In genomic region chr11:29781268-29781667, GRCh38 we compare ENCODE assay signal across 30 cellular contexts.
DNase-seq lines count a peak whose midpoint lies in the region; ATAC-seq and TF ChIP-seq lines count a peak whose summit lies in the region.
"Had no signal": no experiment of that assay in that cellular context is flagged by ENCODE, and none has a peak within 500 bp of the region (broad histone marks: within the 10 kb centered on the region; RNA-seq: fewer than 3 reads in every experiment).

No MANE protein-coding gene starts in this region.

- H3K27me3 ChIP-seq in CD4-positive, alpha-beta memory T cell (ENCODE audit: insufficient read depth, low read length): no peaks in the 10 kb centered on the region
- H3K27me3 ChIP-seq: pancreas, right lobe of liver, SJCRH30 had no signal

- H3K9me3 ChIP-seq in CD4-positive, alpha-beta memory T cell (ENCODE audit: control insufficient read depth in 1 of 2, low read length in 2 of 2): no peaks in the 10 kb centered on the region
- H3K9me3 ChIP-seq: pancreas, right lobe of liver, SJCRH30 had no signal

- H3K9me3 Mint-ChIP-seq in nephron progenitor cell (no peaks in the 10 kb centered on the region), type B pancreatic cell (no peaks in the 10 kb centered on the region)
- peaks cover 2 to 9% (median 4%) of the 10 kb centered on the region in 8 donors for H3K9me3 Mint-ChIP-seq in CD4-positive, alpha-beta memory T cell

- H3K27me3 Mint-ChIP-seq in nephron progenitor cell (ENCODE audit: low read depth, poor library complexity) (no peaks in the 10 kb centered on the region), type B pancreatic cell (no peaks in the 10 kb centered on the region)
- H3K27me3 Mint-ChIP-seq in CD4-positive, alpha-beta memory T cell: no peaks in the 10 kb centered on the region
- H3K27me3 Mint-ChIP-seq: activated naive CD4-positive, alpha-beta T cell treated with anti-CD3 and anti-CD28 coated beads, Interleukin-2, amount 10 ng/mL, durations not matched to agents 7 days and 5 days; naive B cell had no signal

- DNase-seq in NCI-H226 (peak; percentile 80), Right ventricle myocardium superior (peak; percentile 66), nephron progenitor cell (no peak), type B pancreatic cell (ENCODE audit: extremely low spot score, unreplicated experiment) (no peak)
- DNase-seq in CD4-positive, alpha-beta memory T cell: no peak
- DNase-seq in stimulated activated CD4-positive, alpha-beta T cell treated with anti-CD3 and anti-CD28 coated beads, Interleukin-4, amount 100 ng/mL, for 24 hours: no peak
- DNase-seq: activated CD4-positive, alpha-beta T cell treated with anti-CD3 and anti-CD28 coated beads, Interleukin-2, amount 50 U/mL, for 48 hours; activated CD4-positive, CD25-positive, alpha-beta regulatory T cell; activated CD8-positive, alpha-beta memory T cell treated with anti-CD3 and anti-CD28 coated beads, Interleukin-2, amount 50 U/mL, for 4 hours; activated naive CD4-positive, alpha-beta T cell treated with anti-CD3 and anti-CD28 coated beads, Interleukin-2, amount 10 ng/mL, durations not matched to agents 7 days and 5 days; DMS 273 treated with DMSO at 0.1 percent for 48 hours; effector CD4-positive, alpha-beta T cell; EL; foreskin fibroblast; GOT3; hippocampal formation; mesendoderm; naive B cell; NCI-H187 treated with DMSO at 0.1 percent for 48 hours; NCI-H526 treated with DMSO at 0.1 percent for 48 hours; right lobe of liver; SJCRH30; stimulated activated CD4-positive, alpha-beta T cell treated with anti-CD3 and anti-CD28 coated beads, Interleukin-12 subunit alpha, Interleukin-12 subunit beta, amount 100 ng/mL, for 4 hours; stimulated activated CD4-positive, alpha-beta T cell treated with anti-CD3 and anti-CD28 coated beads, Interleukin-4, amount 100 ng/mL, for 1 hour; substantia nigra had no signal

- TF ChIP-seq CTCF in nephron progenitor cell (IDR thresholded peaks at IDR 0.05) (no peak), type B pancreatic cell (conservative IDR thresholded peaks at IDR 0.05) (no peak)

- POLR2A ChIA-PET in CD4-positive, alpha-beta memory T cell (lab: Charles Lee; ENCODE audit: partially characterized antibody): no interaction called here

- H3K4me1 ChIP-seq in CD4-positive, alpha-beta memory T cell (ENCODE audit: insufficient read depth, low read length): no peaks in the 10 kb centered on the region
- H3K4me1 ChIP-seq: pancreas, right lobe of liver, SJCRH30 had no signal

- no peak overlapping the region for H3K4me3 Mint-ChIP-seq in nephron progenitor cell
- H3K4me3 Mint-ChIP-seq in type B pancreatic cell: no peak overlapping the region
- H3K4me3 Mint-ChIP-seq in CD4-positive, alpha-beta memory T cell: no peak overlapping the region
- H3K4me3 Mint-ChIP-seq: activated naive CD4-positive, alpha-beta T cell treated with anti-CD3 and anti-CD28 coated beads, Interleukin-2, amount 10 ng/mL, durations not matched to agents 7 days and 5 days; activated T-helper 1 cell treated with anti-CD3 and anti-CD28 coated beads, Interleukin-12 subunit alpha, Interleukin-12 subunit beta, Interleukin-2, Interleukin-4 antibody, amounts not matched to agents 30 ng/mL and 10 ng/mL and 1 ng/mL, durations not matched to agents 14 hours and 24 hours and 36 hours; naive B cell; stimulated activated effector memory CD8-positive, alpha-beta T cell treated with anti-CD3 and anti-CD28 coated beads, Interleukin-12 subunit alpha, Interleukin-12 subunit beta, amount 100 ng/mL, for 72 hours had no signal

- CTCF ChIA-PET in CD4-positive, alpha-beta memory T cell (lab: Charles Lee; ENCODE audit: partially characterized antibody): no interaction called here

- H3K27ac Mint-ChIP-seq in nephron progenitor cell (peak overlapping the region; percentile 53), type B pancreatic cell (peak overlapping the region; percentile 61)
- H3K27ac Mint-ChIP-seq in CD4-positive, alpha-beta memory T cell: no peak overlapping the region
- H3K27ac Mint-ChIP-seq: activated naive CD4-positive, alpha-beta T cell treated with anti-CD3 and anti-CD28 coated beads, Interleukin-2, amount 10 ng/mL, durations not matched to agents 7 days and 5 days; activated T-helper 1 cell treated with anti-CD3 and anti-CD28 coated beads, Interleukin-12 subunit alpha, Interleukin-12 subunit beta, Interleukin-2, Interleukin-4 antibody, amounts not matched to agents 30 ng/mL and 10 ng/mL and 1 ng/mL, durations not matched to agents 14 hours and 24 hours and 36 hours; naive B cell; stimulated activated effector memory CD8-positive, alpha-beta T cell treated with anti-CD3 and anti-CD28 coated beads, Interleukin-12 subunit alpha, Interleukin-12 subunit beta, amount 100 ng/mL, for 72 hours had no signal

- no peak overlapping the region for H3K27ac ChIP-seq in CD4-positive, alpha-beta memory T cell (ENCODE audit: low read depth, low read length)
- H3K27ac ChIP-seq: pancreas, right lobe of liver, SJCRH30 had no signal

- peaks cover 6% of the 10 kb centered on the region for H3K4me1 Mint-ChIP-seq in nephron progenitor cell
- H3K4me1 Mint-ChIP-seq in type B pancreatic cell (ENCODE audit: unreplicated experiment): peaks cover 10% of the 10 kb centered on the region
- no peaks in the 10 kb centered on the region for H3K4me1 Mint-ChIP-seq in CD4-positive, alpha-beta memory T cell
- H3K4me1 Mint-ChIP-seq: activated naive CD4-positive, alpha-beta T cell treated with anti-CD3 and anti-CD28 coated beads, Interleukin-2, amount 10 ng/mL, durations not matched to agents 7 days and 5 days; naive B cell; stimulated activated effector memory CD8-positive, alpha-beta T cell treated with anti-CD3 and anti-CD28 coated beads, Interleukin-12 subunit alpha, Interleukin-12 subunit beta, amount 100 ng/mL, for 72 hours had no signal

- ATAC-seq in Right ventricle myocardium superior (ENCODE audit: poor library complexity) (peak; percentile 90), HG03196 (IDR thresholded peaks at IDR 0.05; ENCODE audit: unreplicated experiment) (no peak)
- ATAC-seq: Panc1; pancreas; right lobe of liver; stimulated activated effector memory CD8-positive, alpha-beta T cell treated with anti-CD3 and anti-CD28 coated beads, Interleukin-12 subunit alpha, Interleukin-12 subunit beta, amount 100 ng/mL, for 72 hours had no signal

- H3K4me3 ChIP-seq in CD4-positive, alpha-beta memory T cell (ENCODE audit: low read length in 2 of 2): no peak overlapping the region
- H3K4me3 ChIP-seq: pancreas, right lobe of liver, SJCRH30 had no signal

- H3K36me3 Mint-ChIP-seq in nephron progenitor cell (ENCODE audit: low read depth) (no peaks in the 10 kb centered on the region), type B pancreatic cell (no peaks in the 10 kb centered on the region)
- no peaks in the 10 kb centered on the region for H3K36me3 Mint-ChIP-seq in CD4-positive, alpha-beta memory T cell
- H3K36me3 Mint-ChIP-seq: activated naive CD4-positive, alpha-beta T cell treated with anti-CD3 and anti-CD28 coated beads, Interleukin-2, amount 10 ng/mL, durations not matched to agents 7 days and 5 days; naive B cell; stimulated activated effector memory CD8-positive, alpha-beta T cell treated with anti-CD3 and anti-CD28 coated beads, Interleukin-12 subunit alpha, Interleukin-12 subunit beta, amount 100 ng/mL, for 72 hours had no signal

- H3K36me3 ChIP-seq in CD4-positive, alpha-beta memory T cell (ENCODE audit: insufficient read depth, low read length): no peaks in the 10 kb centered on the region
- H3K36me3 ChIP-seq: pancreas, right lobe of liver, SJCRH30 had no signal

- intact Hi-C loops in Right ventricle myocardium superior (cut with DNase I): no loop called here
- intact Hi-C loops in CD4-positive, alpha-beta memory T cell (cut with micrococcal nuclease): no loop called here

Comparison
In these comparisons a context has a peak if more than half of its experiments do, and no peak if none do; other contexts are left out.
1. DNase-seq: peak in NCI-H226 (single experiment) and Right ventricle myocardium superior (single experiment); none in nephron progenitor cell (single experiment), type B pancreatic cell (single experiment), CD4-positive, alpha-beta memory T cell (0 of 5) and stimulated activated CD4-positive, alpha-beta T cell treated with anti-CD3 and anti-CD28 coated beads, Interleukin-4, amount 100 ng/mL, for 24 hours (single experiment).
2. H3K27ac Mint-ChIP-seq: peak in nephron progenitor cell (single experiment) and type B pancreatic cell (single experiment); none in CD4-positive, alpha-beta memory T cell (0 of 7).